Comparison of ENCODE assay signal across 9 cellular contexts in the genomic region with DNA sequence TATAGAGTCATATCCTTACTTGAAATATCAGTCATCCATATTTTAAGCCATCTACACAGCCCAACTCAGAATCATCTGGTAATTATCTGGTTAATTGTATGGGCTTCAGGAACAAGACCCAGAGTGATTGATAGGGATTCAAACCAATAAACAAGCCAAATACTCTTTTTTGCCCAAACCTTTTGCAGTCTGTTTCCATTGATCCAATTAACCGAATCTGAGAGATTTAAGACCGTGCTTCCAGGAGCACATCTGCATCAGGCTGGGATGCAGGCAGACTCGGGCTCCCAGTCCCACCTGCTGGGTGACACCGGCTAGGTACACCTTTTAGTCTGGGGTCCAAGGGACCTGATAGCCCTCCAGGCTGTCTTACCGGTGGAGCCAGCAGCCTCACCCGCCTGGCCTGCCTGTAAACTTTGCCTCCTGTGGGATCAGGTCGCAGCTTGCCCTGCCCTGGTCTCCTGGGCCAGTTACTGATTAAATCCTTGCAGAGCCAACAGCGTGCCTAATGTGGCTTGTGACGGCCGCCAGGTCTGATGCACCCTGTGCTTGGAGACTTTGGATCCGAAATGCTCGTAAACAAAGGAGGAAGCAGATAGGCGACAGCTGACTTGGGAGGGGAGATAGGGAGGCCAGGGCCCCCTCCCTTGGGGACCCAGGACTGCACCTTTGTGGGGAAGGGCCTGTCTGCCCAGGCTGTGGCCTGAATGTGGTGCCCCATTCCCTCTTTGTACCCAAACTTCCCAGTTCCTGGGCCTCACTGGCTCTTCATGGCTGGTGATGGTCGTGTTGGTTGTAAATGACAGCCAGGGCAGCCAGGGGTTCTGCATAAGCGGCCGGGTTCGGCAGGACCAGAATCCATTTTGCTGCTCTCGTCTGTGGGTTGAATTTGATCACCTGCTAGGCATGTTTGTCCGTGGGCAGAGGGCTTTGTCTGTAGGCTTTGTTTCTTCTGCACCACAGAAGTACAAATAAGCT. TPM values are rescaled to one million over a fixed set of nuclear protein-coding genes. Genes with fewer than 3 reads are reported as not detected.
A peak's percentile ranks its signal among the peaks of the same experiment; 100 is the strongest.
DNase-seq lines count a peak whose midpoint lies in the region; ATAC-seq lines count a peak whose summit lies in the region.
"Had no signal": no experiment of that assay in that cellular context is flagged by ENCODE, and none has a peak within 500 bp of the region (broad histone marks: within the 10 kb centered on the region; RNA-seq: fewer than 3 reads in every experiment).

No MANE protein-coding gene starts in this region.

- peak overlapping the region; percentile 9; the same call in 1 of the 2 replicates for H3K4me3 ChIP-seq in iPS-18c (ENCODE audit: insufficient read depth, low read depth, low read length)

- H3K4me3 Mint-ChIP-seq in T-cell: peak overlapping the region; percentile 14 to 97 (median 54)
- H3K4me3 Mint-ChIP-seq in stimulated activated effector memory CD8-positive, alpha-beta T cell treated with anti-CD3 and anti-CD28 coated beads, Interleukin-12 subunit alpha, Interleukin-12 subunit beta, amount 100 ng/mL, for 72 hours: no peak overlapping the region

- H3K27me3 Mint-ChIP-seq in T-cell: no peaks in the 10 kb centered on the region

- peaks cover 74 to 78% (median 76%) of the 10 kb centered on the region in 3 donors for H3K4me1 Mint-ChIP-seq in T-cell
- H3K4me1 Mint-ChIP-seq in stimulated activated effector memory CD8-positive, alpha-beta T cell treated with anti-CD3 and anti-CD28 coated beads, Interleukin-12 subunit alpha, Interleukin-12 subunit beta, amount 100 ng/mL, for 72 hours: peaks cover 80% of the 10 kb centered on the region

- no peaks in the 10 kb centered on the region for H3K9me3 ChIP-seq in iPS-18c (ENCODE audit: control insufficient read depth, insufficient read depth, low read length)

- POLR2A ChIA-PET in T-cell (lab: Charles Lee): interaction anchor here in 1 of 2 donors (0.8 kb wide), 1 partner anchor 74 kb away, joined by 7 read pairs; no protein-coding TSS in a partner anchor

- peaks cover 3 to 10% (median 4%) of the 10 kb centered on the region in 3 donors for H3K9me3 Mint-ChIP-seq in T-cell
- H3K9me3 Mint-ChIP-seq in stimulated activated effector memory CD8-positive, alpha-beta T cell treated with anti-CD3 and anti-CD28 coated beads, Interleukin-12 subunit alpha, Interleukin-12 subunit beta, amount 100 ng/mL, for 72 hours: peaks cover 3% of the 10 kb centered on the region

- CTCF ChIA-PET in T-cell (lab: Charles Lee): no interaction called here

- ATAC-seq in T-cell (replicated peaks in 1 of 4) (no peak), HG02970 (IDR thresholded peaks at IDR 0.05; ENCODE audit: low FRiP score, unreplicated experiment) (no peak)
- ATAC-seq in stimulated activated effector memory CD8-positive, alpha-beta T cell treated with anti-CD3 and anti-CD28 coated beads, Interleukin-12 subunit alpha, Interleukin-12 subunit beta, amount 100 ng/mL, for 72 hours: no peak

- peak overlapping the region; percentile 80 to 86 for H3K27ac Mint-ChIP-seq in T-cell
- peak overlapping the region; percentile 40 for H3K27ac Mint-ChIP-seq in stimulated activated effector memory CD8-positive, alpha-beta T cell treated with anti-CD3 and anti-CD28 coated beads, Interleukin-12 subunit alpha, Interleukin-12 subunit beta, amount 100 ng/mL, for 72 hours

- H3K36me3 Mint-ChIP-seq in T-cell: peaks cover 15% of the 10 kb centered on the region
- peaks cover 17% of the 10 kb centered on the region for H3K36me3 Mint-ChIP-seq in stimulated activated effector memory CD8-positive, alpha-beta T cell treated with anti-CD3 and anti-CD28 coated beads, Interleukin-12 subunit alpha, Interleukin-12 subunit beta, amount 100 ng/mL, for 72 hours

- peak; percentile 47 for DNase-seq in NCI-H2107 treated with DMSO at 0.1 percent for 48 hours (lab: John Stamatoyannopoulos, UW; ENCODE audit: unreplicated experiment)
- DNase-seq in NCI-H2107 (lab: John Stamatoyannopoulos, UW): no peak
- no peak for DNase-seq in T-cell
- DNase-seq in stimulated activated effector memory CD8-positive, alpha-beta T cell treated with anti-CD3 and anti-CD28 coated beads, Interleukin-12 subunit alpha, Interleukin-12 subunit beta, amount 100 ng/mL, for 72 hours (ENCODE audit: low spot score in 2 of 2): no peak
- DNase-seq in NCI-H2081 treated with DMSO at 0.1 percent for 48 hours (lab: John Stamatoyannopoulos, UW): no peak
- no peak for DNase-seq in H4 (ENCODE audit: low spot score)
- DNase-seq: activated naive CD4-positive, alpha-beta T cell treated with anti-CD3 and anti-CD28 coated beads, Interleukin-2, amount 50 U/mL, for 16 hours had no signal

RNA-seq across cellular contexts. Expression of gene CMIP, which starts 3.8 kb away (rescaled TPM):
- 10 to 100 TPM; 39.8 to 55.9 (median 42.6) TPM for total RNA-seq in T-cell
- total RNA-seq in H4 (2014; rRNA removed; shearing (Covaris generic)): 1.9 and 4.1 TPM in 2 replicates
